ENCODE assay signal across 8 cellular contexts in the genomic region with DNA sequence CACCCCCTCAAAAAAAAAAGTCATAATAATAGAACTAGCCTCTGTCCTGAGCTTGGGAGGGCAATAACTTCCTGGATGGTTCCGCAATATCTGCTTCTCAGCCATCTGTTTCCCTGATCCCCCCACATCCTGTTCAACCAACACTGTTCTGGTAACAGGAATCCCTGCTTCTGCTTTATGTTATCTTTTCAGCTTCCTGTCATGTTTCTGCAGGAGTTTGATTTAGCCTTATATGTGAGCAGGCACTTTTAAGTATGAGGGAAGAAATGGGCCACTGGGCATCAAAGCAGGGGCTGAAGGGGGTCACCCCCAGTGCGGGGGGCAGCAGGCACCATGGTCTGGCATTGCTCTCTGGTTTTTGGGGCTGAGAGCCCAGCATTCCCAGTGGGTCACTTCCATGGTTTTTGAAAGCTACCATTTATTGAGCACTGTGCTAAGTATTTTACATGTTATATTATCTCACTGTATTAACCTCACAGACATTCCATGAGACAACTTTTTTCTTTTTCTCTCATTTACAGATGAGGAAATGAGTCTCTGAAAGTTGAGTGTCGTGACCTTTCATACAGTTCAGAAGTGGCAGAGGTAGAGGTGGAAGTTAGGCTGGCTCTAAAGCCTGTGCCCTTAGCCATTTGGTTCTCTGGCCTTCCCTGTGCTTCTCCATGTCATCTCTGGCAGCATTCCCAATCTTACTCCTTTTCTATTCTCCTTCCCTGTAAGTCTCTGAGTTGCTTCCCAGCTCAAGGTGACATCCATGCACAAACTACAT.
DNase-seq lines count a peak whose midpoint lies in the region; ATAC-seq and TF ChIP-seq lines count a peak whose summit lies in the region.

No MANE protein-coding gene starts in this region.

- H3K27me3 ChIP-seq in CD4-positive, alpha-beta T cell (ENCODE audit: control insufficient read depth, insufficient read depth, low read length) = no peaks in the 10 kb centered on the region
- H3K27me3 ChIP-seq in muscle layer of duodenum (ENCODE audit: low read depth, low read length) = no peaks in the 10 kb centered on the region

- no peaks in the 10 kb centered on the region for H3K9me3 Mint-ChIP-seq in CD4-positive, alpha-beta T cell

- peaks cover 5 to 16% of the 10 kb centered on the region in 2 donors for H3K4me1 ChIP-seq in muscle layer of duodenum (ENCODE audit: control insufficient read depth in 1 of 2, insufficient read depth in 2 of 2, low read length in 2 of 2)

- TF ChIP-seq CTCF in CD4-positive, alpha-beta T cell (IDR thresholded peaks at IDR 0.05) = no peak
- TF ChIP-seq CTCF in NB4 (IDR thresholded peaks at IDR 0.05; ENCODE audit: low read depth, low read length) (no peak), coronary artery (IDR thresholded peaks at IDR 0.05) (no peak)

- no peaks in the 10 kb centered on the region for H3K9me3 ChIP-seq in CD4-positive, alpha-beta T cell (ENCODE audit: control insufficient read depth, low read length)
- no peaks in the 10 kb centered on the region for H3K9me3 ChIP-seq in muscle layer of duodenum (ENCODE audit: control insufficient read depth in 1 of 2, low read length in 2 of 2)

- no peak for TF ChIP-seq POLR2A in NB4 (IDR thresholded peaks at IDR 0.05; ENCODE audit: extremely low read depth, insufficient read length)

- CTCF ChIA-PET in CD4-positive, alpha-beta T cell (lab: Charles Lee) = interaction anchor here (1.2 to 2.2 kb wide), 4 partner anchors 27 to 512 kb away, joined by 4 to 7 read pairs (median 4); no protein-coding TSS in a partner anchor

- peak overlapping the region; percentile 72 for H3K27ac Mint-ChIP-seq in CD4-positive, alpha-beta T cell

- no peak overlapping the region for H3K27ac ChIP-seq in CD4-positive, alpha-beta T cell (ENCODE audit: low read depth, low read length)
- H3K27ac ChIP-seq in cingulate gyrus (ENCODE audit: low read depth, low read length) (peak overlapping the region; percentile 41), muscle layer of duodenum (ENCODE audit: low read length) (peak overlapping the region; percentile 8), coronary artery (peak overlapping the region in 1 of 2 donors; percentile 20)

- ATAC-seq in CD4-positive, alpha-beta T cell (ENCODE audit: poor library complexity) = no peak
- no peak for ATAC-seq in HG03342 (IDR thresholded peaks at IDR 0.05; ENCODE audit: unreplicated experiment)

- H3K4me3 ChIP-seq in NB4 (ENCODE audit: low read depth, low read length) (no peak overlapping the region), muscle layer of duodenum (ENCODE audit: low read depth in 1 of 2, low read length in 2 of 2) (no peak overlapping the region), coronary artery (no peak overlapping the region)

- POLR2A ChIA-PET in CD4-positive, alpha-beta T cell (lab: Charles Lee) = interaction anchor here (1.1 to 1.8 kb wide), 2 partner anchors 29 kb away, joined by 3 to 17 read pairs; no protein-coding TSS in a partner anchor

- no peaks in the 10 kb centered on the region for H3K36me3 ChIP-seq in muscle layer of duodenum (ENCODE audit: control insufficient read depth in 1 of 2, insufficient read depth in 2 of 2, low read length in 2 of 2)

- no peak overlapping the region for H3K4me3 Mint-ChIP-seq in CD4-positive, alpha-beta T cell

- peaks cover 22% of the 10 kb centered on the region for H3K4me1 Mint-ChIP-seq in CD4-positive, alpha-beta T cell (ENCODE audit: low read depth)

- H3K27me3 Mint-ChIP-seq in CD4-positive, alpha-beta T cell = no peaks in the 10 kb centered on the region

- intact Hi-C loops in CD4-positive, alpha-beta T cell (cut with DNase I, micrococcal nuclease) = loop anchor here (10.0 kb wide), 2 partner anchors 512 to 792 kb away; no protein-coding TSS in a partner anchor

- no peaks in the 10 kb centered on the region for H3K36me3 Mint-ChIP-seq in CD4-positive, alpha-beta T cell (ENCODE audit: low read depth)

- DNase-seq in CD4-positive, alpha-beta T cell = no peak
- DNase-seq in NB4 (ENCODE audit: low read depth) (peak; percentile 90), DMS153 (lab: John Stamatoyannopoulos, UW) (no peak), coronary artery (ENCODE audit: low spot score) (no peak), DMS114 treated with DMSO at 0.1 percent for 48 hours (lab: John Stamatoyannopoulos, UW; ENCODE audit: unreplicated experiment) (no peak)
